ENCODE assay signal across 1 cellular context in genomic region chr10:91796332-91797076, GRCh38.
TF ChIP-seq lines count a peak whose summit lies in the region.

No MANE protein-coding gene starts in this region.

TF ChIP-seq in GM12878, 131 proteins besides CTCF, POLR2A, EP300 and RAD21 (continued from another document and continues in another):
- TF ChIP-seq PRDM15 (CRISPR knock-in tag; IDR thresholded peaks at IDR 0.05) (no peak), TCF12 (IDR thresholded peaks at IDR 0.05; ENCODE audit: low read depth, low read length) (no peak), BMI1 (IDR thresholded peaks at IDR 0.05; ENCODE audit: borderline replicate concordance) (no peak), ZNF622 (IDR thresholded peaks at IDR 0.05) (no peak), IRF5 (IDR thresholded peaks at IDR 0.05; ENCODE audit: borderline replicate concordance) (no peak), YY1 (IDR thresholded peaks at IDR 0.05; ENCODE audit: low read depth, low read length) (no peak), GATAD2B (conservative IDR thresholded peaks at IDR 0.05; ENCODE audit: low read depth) (no peak), E2F4 (IDR thresholded peaks at IDR 0.05; ENCODE audit: low read depth, low read length) (no peak), RFX5 (IDR thresholded peaks at IDR 0.05; ENCODE audit: low read depth, low read length) (no peak), NR2C1 (IDR thresholded peaks at IDR 0.05) (no peak), CHD4 (IDR thresholded peaks at IDR 0.05) (no peak), BACH1 (IDR thresholded peaks at IDR 0.05; ENCODE audit: borderline replicate concordance) (no peak), SKIL (IDR thresholded peaks at IDR 0.05; ENCODE audit: low read depth, poor library complexity, severe bottlenecking) (peak; percentile 41), SMAD5 (IDR thresholded peaks at IDR 0.05; ENCODE audit: low read depth) (no peak), SMC3 (IDR thresholded peaks at IDR 0.05; ENCODE audit: borderline replicate concordance, low read length) (no peak), ATF2 (IDR thresholded peaks at IDR 0.05; ENCODE audit: low read length) (peak; percentile 49), NFXL1 (IDR thresholded peaks at IDR 0.05; ENCODE audit: borderline replicate concordance) (no peak), JUND (IDR thresholded peaks at IDR 0.05; ENCODE audit: low read depth, low read length) (peak; percentile 61; the same call in 1 of the 2 replicates), SREBF1 (IDR thresholded peaks at IDR 0.05; ENCODE audit: low read length) (peak; percentile 63; the same call in 1 of the 2 replicates), CEBPB (IDR thresholded peaks at IDR 0.05; ENCODE audit: borderline replicate concordance in 1 of 2, low read depth in 2 of 2, low read length in 2 of 2) (0 out of 4 replicates have a peak, but pooled peaks of 1 of the 2 experiments have one; percentile 45), MLLT1 (IDR thresholded peaks at IDR 0.05) (no peak), HDAC6 (IDR thresholded peaks at IDR 0.05; ENCODE audit: unreplicated experiment) (no peak), ZBTB33 (IDR thresholded peaks at IDR 0.05) (no peak), NBN (IDR thresholded peaks at IDR 0.05) (no peak; the same call in 1 of the 2 replicates), KAT2A (conservative IDR thresholded peaks at IDR 0.05; ENCODE audit: control insufficient read depth, low read depth, low read length) (no peak), ZNF207 (IDR thresholded peaks at IDR 0.05; ENCODE audit: borderline replicate concordance) (no peak), NFIC (IDR thresholded peaks at IDR 0.05; ENCODE audit: low read depth, low read length) (peak; percentile 55; the same call in 1 of the 2 replicates), CEBPZ (IDR thresholded peaks at IDR 0.05; ENCODE audit: low read depth, low read length) (no peak), BRCA1 (IDR thresholded peaks at IDR 0.05; ENCODE audit: low read depth, low read length) (no peak), TCF7 (IDR thresholded peaks at IDR 0.05; ENCODE audit: borderline replicate concordance) (no peak), IKZF2 (IDR thresholded peaks at IDR 0.05) (peak in 1 of 2 experiments; percentile 19; a peak in 1 of 4 replicates), HCFC1 (IDR thresholded peaks at IDR 0.05; ENCODE audit: low read length) (no peak), CHD1 (IDR thresholded peaks at IDR 0.05; ENCODE audit: low read depth, low read length) (no peak), NR2F1 (conservative IDR thresholded peaks at IDR 0.05) (no peak; the same call in 1 of the 2 replicates), ZNF687 (IDR thresholded peaks at IDR 0.05) (no peak), SREBF2 (IDR thresholded peaks at IDR 0.05; ENCODE audit: low read length) (no peak), MYC (IDR thresholded peaks at IDR 0.05; ENCODE audit: insufficient read depth, insufficient read length, insufficient replicate concordance, low read length, severe bottlenecking) (no peak), YBX1 (IDR thresholded peaks at IDR 0.05) (no peak), ATF7 (IDR thresholded peaks at IDR 0.05; ENCODE audit: low read depth) (peak; percentile 40; the same call in 1 of the 2 replicates), SUPT20H (IDR thresholded peaks at IDR 0.05; ENCODE audit: borderline replicate concordance, control insufficient read depth, low read depth, low read length) (no peak)
